8 cellular contexts compared by ENCODE assay signal in the genomic region with DNA sequence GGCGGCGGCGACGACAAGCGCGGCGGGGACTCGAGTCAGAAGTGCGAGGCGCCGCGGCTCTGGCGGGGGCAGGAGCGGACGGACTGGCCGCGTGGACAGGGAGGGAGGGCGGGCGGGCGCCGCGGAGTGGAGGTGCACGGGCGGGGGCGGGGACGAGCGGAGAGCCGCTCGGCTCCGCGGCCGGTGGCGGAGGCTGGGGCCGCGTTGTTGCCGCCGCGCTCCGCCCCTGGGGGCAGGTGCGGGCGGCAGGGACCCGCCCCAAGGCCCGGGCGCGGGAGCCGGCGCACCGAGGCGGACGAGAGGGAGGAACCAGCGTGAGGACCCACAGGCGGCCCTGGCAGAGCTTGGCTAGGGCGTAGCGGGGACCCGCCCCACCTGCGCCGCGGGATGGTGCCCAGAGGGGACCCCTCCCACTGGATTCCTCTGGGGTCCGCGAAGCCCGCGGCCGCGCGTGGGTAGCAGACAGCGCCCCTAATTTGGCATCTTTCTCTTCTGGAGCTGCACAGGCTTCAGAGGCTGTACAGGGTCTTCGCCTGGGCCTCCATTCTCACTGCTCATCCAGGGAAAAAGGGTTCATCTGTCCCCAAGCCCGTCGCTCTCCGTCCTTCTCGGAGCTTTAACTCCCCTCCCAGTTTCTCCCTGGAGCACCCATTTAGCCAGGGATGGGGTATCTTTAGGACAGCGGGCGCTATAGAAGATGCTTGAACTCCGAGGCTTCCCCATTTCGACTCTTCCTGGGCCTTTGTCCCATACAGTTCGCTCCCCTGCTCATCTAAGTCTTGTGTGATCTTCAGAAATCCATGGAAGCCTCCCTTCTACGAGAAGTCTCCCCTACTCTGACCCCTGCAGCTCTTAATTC. TPM values are rescaled to one million over a fixed set of nuclear protein-coding genes. Genes with fewer than 3 reads are reported as not detected.
DNase-seq lines count a peak whose midpoint lies in the region; ATAC-seq and TF ChIP-seq lines count a peak whose summit lies in the region.

TMEM163 (minus strand) TSS at position 45 of the 859 bp plus-strand sequence.

- TF ChIP-seq CTCF in GM13976 (IDR thresholded peaks at IDR 0.05; ENCODE audit: borderline replicate concordance, control extremely low read depth, extremely low read depth, insufficient read depth, missing control alignments): no peak
- no peak for TF ChIP-seq CTCF in upper lobe of left lung (IDR thresholded peaks at IDR 0.05)
- TF ChIP-seq CTCF in SK-N-SH (IDR thresholded peaks at IDR 0.05): no peak

- no peak for TF ChIP-seq RAD21 in SK-N-SH (IDR thresholded peaks at IDR 0.05; ENCODE audit: low read length)

- in situ Hi-C loops in GM13976 (cut with MboI; ENCODE audit: low sequenced_read_pairs, unreplicated experiment): no loop called here

- no peak within 1 kb of the TSS; the same call in 1 of the 2 replicates for H3K4me2 ChIP-seq in SK-N-SH

- DNase-seq in GM13976 (ENCODE audit: low spot score) (peak; percentile 76), T-helper 17 cell (peak in 1 of 3 donors; percentile 10), ecto neural progenitor cell (ENCODE audit: low spot score) (peak; percentile 69), mucosa of gallbladder (ENCODE audit: low spot score) (no peak), upper lobe of left lung (peak; percentile 49 to 91), SK-N-SH (no peak), sciatic nerve (ENCODE audit: low spot score) (no peak)

- CTCF ChIA-PET in SK-N-SH (lab: Yijun Ruan, JAX): interaction anchor here (0.7 to 1.6 kb wide), 3 partner anchors 63 to 834 kb away, joined by 3 to 5 read pairs (median 4); no protein-coding TSS in a partner anchor

- no peaks in the 10 kb centered on the region for H3K79me2 ChIP-seq in SK-N-SH (ENCODE audit: insufficient read depth)

- ATAC-seq in HG02885 (IDR thresholded peaks at IDR 0.05; ENCODE audit: poor library complexity, unreplicated experiment) (peak; percentile 70), T-helper 17 cell (peak; percentile 78), upper lobe of left lung (ENCODE audit: low FRiP score in 2 of 2) (peak; percentile 47 to 63), sciatic nerve (no peak)

- H3K9me2 ChIP-seq in SK-N-SH: no peaks in the 10 kb centered on the region

- peak within 1 kb of the TSS in 3 of 4 donors; percentile 19 to 77 (median 70) for H3K27ac ChIP-seq in upper lobe of left lung
- no peak within 1 kb of the TSS for H3K27ac ChIP-seq in SK-N-SH (ENCODE audit: low read depth in 2 of 2, low read length in 1 of 2)

- peaks cover 31% of the 10 kb centered on the region for H3K4me1 Mint-ChIP-seq in T-helper 17 cell

- peak within 1 kb of the TSS in 3 of 4 donors; percentile 54 to 63 (median 61) for H3K4me3 ChIP-seq in upper lobe of left lung
- peak within 1 kb of the TSS in 1 of 2 experiments; percentile 43; a peak in 2 of 4 replicates for H3K4me3 ChIP-seq in SK-N-SH (ENCODE audit: low read depth in 2 of 2, low read length in 1 of 2)

- no peaks in the 10 kb centered on the region for H4K20me1 ChIP-seq in SK-N-SH (ENCODE audit: insufficient read depth)

- TF ChIP-seq EP300 in upper lobe of left lung (IDR thresholded peaks at IDR 0.05) (no peak), SK-N-SH (IDR thresholded peaks at IDR 0.05; ENCODE audit: borderline replicate concordance in 1 of 2, low read depth in 1 of 2, low read length in 1 of 2) (no peak)

- intact Hi-C loops in sciatic nerve (cut with DNase I): loop anchor here (10.0 kb wide), 1 partner anchor 1246 kb away; no protein-coding TSS in a partner anchor

- WGBS in upper lobe of left lung, 2 donors: 16 to 35% methylated on average over 19 to 53 of the region's 77 CpGs
- WGBS in SK-N-SH (ENCODE audit: low lambda C conversion rate): 82% methylated on average over 11 of the region's 77 CpGs

- peaks cover 75% of the 10 kb centered on the region for H3K27me3 Mint-ChIP-seq in T-helper 17 cell

- TF ChIP-seq POLR2A in upper lobe of left lung (IDR thresholded peaks at IDR 0.05): peak in 1 of 4 donors; percentile 10

- H3K27ac Mint-ChIP-seq in T-helper 17 cell: peak within 1 kb of the TSS; percentile 34

- H3K36me3 ChIP-seq in upper lobe of left lung (no peaks in the 10 kb centered on the region), SK-N-SH (replicated peaks in 1 of 2; ENCODE audit: control insufficient read depth in 1 of 2, insufficient read depth in 2 of 2, low read length in 1 of 2) (no peaks in the 10 kb centered on the region)

- POLR2A ChIA-PET in SK-N-SH (lab: Yijun Ruan, JAX): no interaction called here

- H3K4me1 ChIP-seq in upper lobe of left lung (peaks cover 9 to 23% (median 14%) of the 10 kb centered on the region in 4 donors), SK-N-SH (ENCODE audit: control insufficient read depth in 1 of 2, insufficient read depth in 2 of 2, low read depth in 1 of 2, low read length in 1 of 2) (peaks cover 0 to 5% of the 10 kb centered on the region in 2 experiments; a peak in 1 of 4 replicates)

- H3K9ac ChIP-seq in SK-N-SH: no peak within 1 kb of the TSS

- H2AFZ ChIP-seq in SK-N-SH (ENCODE audit: low read depth): no peak within 1 kb of the TSS

- peak within 1 kb of the TSS; percentile 92 for H3K4me3 Mint-ChIP-seq in T-helper 17 cell

- no peaks in the 10 kb centered on the region for H3K9me3 ChIP-seq in T-helper 17 cell (ENCODE audit: control insufficient read depth, low read length, poor library complexity, severe bottlenecking)
- no peaks in the 10 kb centered on the region for H3K9me3 ChIP-seq in upper lobe of left lung
- no peaks in the 10 kb centered on the region for H3K9me3 ChIP-seq in SK-N-SH

- peaks cover 0 to 21% (median 9%) of the 10 kb centered on the region in 4 donors for H3K27me3 ChIP-seq in upper lobe of left lung
- peaks cover 28% of the 10 kb centered on the region; the same call in 1 of the 2 replicates for H3K27me3 ChIP-seq in SK-N-SH (ENCODE audit: insufficient read depth)

- no peaks in the 10 kb centered on the region for H3F3A ChIP-seq in SK-N-SH (replicated peaks; ENCODE audit: insufficient read depth)

- peaks cover 7% of the 10 kb centered on the region for H3K36me3 Mint-ChIP-seq in T-helper 17 cell (ENCODE audit: low read depth)

TF ChIP-seq in SK-N-SH, 30 proteins besides CTCF, POLR2A, EP300 and RAD21:
- TF ChIP-seq TAF1 (IDR thresholded peaks at IDR 0.05; ENCODE audit: borderline replicate concordance, low read depth, low read length): no peak
- no peak for TF ChIP-seq FOXM1 (IDR thresholded peaks at IDR 0.05; ENCODE audit: low read depth)
- no peak for TF ChIP-seq GATA2 (CRISPR knock-in tag; IDR thresholded peaks at IDR 0.05)
- no peak for TF ChIP-seq FOXJ3 (CRISPR knock-in tag; IDR thresholded peaks at IDR 0.05)
- no peak for TF ChIP-seq NFIC (IDR thresholded peaks at IDR 0.05; ENCODE audit: borderline replicate concordance)
- no peak for TF ChIP-seq TCF12 (IDR thresholded peaks at IDR 0.05)
- no peak for TF ChIP-seq ZBTB33 (IDR thresholded peaks at IDR 0.05; ENCODE audit: borderline replicate concordance, low read depth)
- no peak for TF ChIP-seq RCOR1 (IDR thresholded peaks at IDR 0.05; ENCODE audit: low read length)
- TF ChIP-seq EZH2phosphoT487 (IDR thresholded peaks at IDR 0.05; ENCODE audit: borderline replicate concordance, low read depth): no peak
- TF ChIP-seq GABPA (IDR thresholded peaks at IDR 0.05; ENCODE audit: low read depth): no peak
- TF ChIP-seq RXRA (IDR thresholded peaks at IDR 0.05; ENCODE audit: borderline replicate concordance, low read depth): no peak
- no peak for TF ChIP-seq MXI1 (IDR thresholded peaks at IDR 0.05; ENCODE audit: low read depth, low read length)
- TF ChIP-seq IRF3 (IDR thresholded peaks at IDR 0.05; ENCODE audit: low read depth, low read length): no peak
- no peak for TF ChIP-seq NRF1 (IDR thresholded peaks at IDR 0.05; ENCODE audit: low read depth, low read length)
- TF ChIP-seq FOSL2 (IDR thresholded peaks at IDR 0.05; ENCODE audit: borderline replicate concordance, low read depth): no peak
- TF ChIP-seq, protein P1, sequence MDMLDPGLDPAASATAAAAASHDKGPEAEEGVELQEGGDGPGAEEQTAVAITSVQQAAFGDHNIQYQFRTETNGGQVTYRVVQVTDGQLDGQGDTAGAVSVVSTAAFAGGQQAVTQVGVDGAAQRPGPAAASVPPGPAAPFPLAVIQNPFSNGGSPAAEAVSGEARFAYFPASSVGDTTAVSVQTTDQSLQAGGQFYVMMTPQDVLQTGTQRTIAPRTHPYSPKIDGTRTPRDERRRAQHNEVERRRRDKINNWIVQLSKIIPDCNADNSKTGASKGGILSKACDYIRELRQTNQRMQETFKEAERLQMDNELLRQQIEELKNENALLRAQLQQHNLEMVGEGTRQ (IDR thresholded peaks at IDR 0.05; ENCODE audit: borderline replicate concordance, low read depth, low read length): no peak

RNA-seq across cellular contexts. Expression of gene TMEM163, which starts in this region (rescaled TPM):
- total RNA-seq in T-helper 17 cell: 1 to 10 TPM in 1 of 2 donors, under 1 TPM in 1; 0.57 to 1.3 TPM
- total RNA-seq in mucosa of gallbladder: 36.1 TPM
- 10 to 100 TPM; 19.3 to 71.6 (median 26.7) TPM for total RNA-seq in upper lobe of left lung
- polyA plus RNA-seq in SK-N-SH (2012; rRNA removed): not detected in 2 replicates
- polyA plus RNA-seq in SK-N-SH (2012; cell fraction: cytosol; rRNA removed): 0.03 and 0.04 TPM in 2 replicates
- 0.04 TPM in 1 of 2 replicates, not detected in the other for polyA plus RNA-seq in SK-N-SH (2012; cell fraction: nucleus; rRNA removed)
- total RNA-seq in sciatic nerve: 0.45 TPM

Comparison
In these comparisons a context has a peak if more than half of its experiments do, and no peak if none do; other contexts are left out.
1. RNA of gene TMEM163 (total RNA-seq): 36.1 TPM in mucosa of gallbladder (single experiment) and 19.3 to 71.6 TPM in upper lobe of left lung; 0.57 to 1.3 TPM in T-helper 17 cell and 0.45 TPM in sciatic nerve (single experiment); every median in the first group is over 4 times any median in the second.
2. DNase-seq: peak in GM13976 (single experiment), ecto neural progenitor cell (single experiment) and upper lobe of left lung (2 of 2); none in mucosa of gallbladder (single experiment), SK-N-SH (single experiment) and sciatic nerve (single experiment).
3. H3K27ac ChIP-seq: peak in upper lobe of left lung (3 of 4); none in SK-N-SH (0 of 2).